8 cellular contexts compared by ENCODE assay signal in genomic region chr16:19555938-19556778, GRCh38. TPM values are rescaled to one million over a fixed set of nuclear protein-coding genes. Genes with fewer than 3 reads are reported as not detected.
DNase-seq lines count a peak whose midpoint lies in the region; ATAC-seq and TF ChIP-seq lines count a peak whose summit lies in the region.

No MANE protein-coding gene starts in this region.

- peak overlapping the region; percentile 50 to 94 (median 89) for H3K27ac ChIP-seq in spleen

- peak overlapping the region; percentile 86 for H3K4me3 Mint-ChIP-seq in activated naive CD8-positive, alpha-beta T cell treated with anti-CD3 and anti-CD28 coated beads for 36 hours

- no peak for ATAC-seq in HG03280 (IDR thresholded peaks at IDR 0.05; ENCODE audit: unreplicated experiment)
- ATAC-seq in HG02759 (IDR thresholded peaks at IDR 0.05; ENCODE audit: unreplicated experiment) = no peak

- H3K27ac Mint-ChIP-seq in activated naive CD8-positive, alpha-beta T cell treated with anti-CD3 and anti-CD28 coated beads for 36 hours = peak overlapping the region; percentile 72

- H3K27me3 ChIP-seq in spleen (replicated peaks in 1 of 7) = no peaks in the 10 kb centered on the region

- no peak for TF ChIP-seq POLR2A in NB4 (IDR thresholded peaks at IDR 0.05; ENCODE audit: extremely low read depth, insufficient read length)
- TF ChIP-seq POLR2A in spleen (IDR thresholded peaks at IDR 0.05) = no peak

- intact Hi-C loops in spleen (cut with DNase I; ENCODE audit: low total_unique reads) = no loop called here

- DNase-seq in NCI-H510A treated with DMSO at 0.1 percent for 48 hours (lab: John Stamatoyannopoulos, UW) (peak; percentile 74), NCI-H510A (lab: John Stamatoyannopoulos, UW) (no peak), NB4 (ENCODE audit: low read depth) (peak; percentile 90), iPS DF 4.7 (ENCODE audit: extremely low read depth, low spot score) (peak; percentile 97), spleen (no peak)
- peak; percentile 33 for DNase-seq in activated naive CD8-positive, alpha-beta T cell treated with anti-CD3 and anti-CD28 coated beads for 36 hours

- H3K36me3 Mint-ChIP-seq in activated naive CD8-positive, alpha-beta T cell treated with anti-CD3 and anti-CD28 coated beads for 36 hours = no peaks in the 10 kb centered on the region

- H3K9me3 Mint-ChIP-seq in activated naive CD8-positive, alpha-beta T cell treated with anti-CD3 and anti-CD28 coated beads for 36 hours = no peaks in the 10 kb centered on the region

- H3K36me3 ChIP-seq in spleen = peaks cover 0 to 12% (median 4%) of the 10 kb centered on the region in 6 donors

- no peaks in the 10 kb centered on the region for H3K27me3 Mint-ChIP-seq in activated naive CD8-positive, alpha-beta T cell treated with anti-CD3 and anti-CD28 coated beads for 36 hours

- 29 to 41% (median 32%) methylated on average over 13 to 19 of the region's 19 CpGs for WGBS in spleen, 5 donors

- no peak for TF ChIP-seq CTCF in NB4 (IDR thresholded peaks at IDR 0.05; ENCODE audit: low read depth, low read length)
- TF ChIP-seq CTCF in spleen (IDR thresholded peaks at IDR 0.05 in 8 of 11, conservative IDR thresholded peaks at IDR 0.05 in 3 of 11) = no peak

- H3K4me3 ChIP-seq in NB4 (ENCODE audit: low read depth, low read length) (peak overlapping the region; percentile 80), spleen (peak overlapping the region; percentile 39 to 88 (median 68))

- H3K4me1 ChIP-seq in spleen = peaks cover 0 to 39% (median 22%) of the 10 kb centered on the region in 6 donors

- no peaks in the 10 kb centered on the region for H3K9me3 ChIP-seq in spleen

- H3K4me1 Mint-ChIP-seq in activated naive CD8-positive, alpha-beta T cell treated with anti-CD3 and anti-CD28 coated beads for 36 hours = peaks cover 16% of the 10 kb centered on the region

RNA-seq across cellular contexts. Expression of gene VPS35L, which starts 0.7 kb away (rescaled TPM):
- 10 to 100 TPM; 30.2 to 34.1 TPM for total RNA-seq in activated naive CD8-positive, alpha-beta T cell treated with anti-CD3 and anti-CD28 coated beads for 36 hours
- total RNA-seq in spleen = 10 to 100 TPM; 45.9 to 76.1 (median 67.2) TPM
- 10 to 100 TPM; 22.9 to 42.9 (median 24.7) TPM for polyA plus RNA-seq in spleen

RNA-seq across cellular contexts. Expression of gene CCP110, which starts 32.4 kb away (rescaled TPM):
- 10 to 100 TPM; 28.7 to 30.4 TPM for total RNA-seq in activated naive CD8-positive, alpha-beta T cell treated with anti-CD3 and anti-CD28 coated beads for 36 hours
- total RNA-seq in spleen = 10 to 100 TPM; 13.3 to 24.9 (median 15.9) TPM
- 1 to 10 TPM; 2.8 to 5.3 (median 4.1) TPM for polyA plus RNA-seq in spleen

RNA-seq across cellular contexts. Expression of gene GDE1, which starts 34.3 kb away (rescaled TPM):
- 10 to 100 TPM; 24.0 to 24.3 TPM for total RNA-seq in activated naive CD8-positive, alpha-beta T cell treated with anti-CD3 and anti-CD28 coated beads for 36 hours
- total RNA-seq in spleen = 10 to 100 TPM; 26.4 to 40.5 (median 31.3) TPM
- polyA plus RNA-seq in spleen = 10 to 100 TPM; 13.5 to 18.1 (median 14.8) TPM

Comparison
In these comparisons a context has a peak if more than half of its experiments do, and no peak if none do; other contexts are left out.
1. DNase-seq: peak in NCI-H510A treated with DMSO at 0.1 percent for 48 hours (single experiment), NB4 (single experiment), activated naive CD8-positive, alpha-beta T cell treated with anti-CD3 and anti-CD28 coated beads for 36 hours (single experiment) and iPS DF 4.7 (single experiment); none in NCI-H510A (single experiment) and spleen (single experiment).